In the genomic region with DNA sequence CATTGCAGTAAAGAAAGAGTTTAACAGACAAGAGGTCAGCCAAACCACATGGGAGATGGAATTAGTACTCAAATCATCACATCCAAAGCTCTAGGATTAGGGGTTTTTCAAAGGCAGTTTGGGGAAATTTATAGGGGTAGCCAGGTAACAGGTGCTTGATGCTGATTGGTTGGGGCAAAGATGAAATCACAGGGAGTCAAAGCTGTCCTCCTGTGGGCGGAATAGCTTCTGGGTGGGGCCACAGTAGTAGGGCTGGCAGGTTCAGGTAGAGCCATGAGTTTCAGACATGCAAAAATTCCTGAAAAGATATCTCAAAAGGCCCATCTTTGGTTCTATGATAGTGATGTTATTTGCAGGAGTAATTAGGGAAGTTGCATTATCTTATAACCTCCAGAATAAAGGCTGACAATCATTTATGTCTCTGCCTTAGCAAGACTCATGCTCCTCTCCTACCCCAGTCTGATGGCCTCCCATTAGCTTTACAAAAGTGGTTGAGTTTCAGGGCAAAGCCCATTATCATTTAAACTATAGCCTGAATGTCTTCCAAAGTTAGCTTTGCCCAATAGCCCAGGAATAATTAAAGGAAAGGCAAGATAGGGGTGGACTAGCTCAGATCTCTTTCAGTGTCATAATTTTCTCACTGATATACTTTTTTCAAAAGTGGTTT, we compare ENCODE assay signal across 19 cellular contexts. TPM values are rescaled to one million over a fixed set of nuclear protein-coding genes. Genes with fewer than 3 reads are reported as not detected.
DNase-seq lines count a peak whose midpoint lies in the region; ATAC-seq and TF ChIP-seq lines count a peak whose summit lies in the region.
"Had no signal": no experiment of that assay in that cellular context is flagged by ENCODE, and none has a peak within 500 bp of the region (broad histone marks: within the 10 kb centered on the region; RNA-seq: fewer than 3 reads in every experiment).

No MANE protein-coding gene starts in this region.

- H2AFZ ChIP-seq in GM23338 (peak overlapping the region; percentile 5; the same call in 1 of the 2 replicates), PC-9 (no peak overlapping the region)

- H3K27ac ChIP-seq in GM23338 (ENCODE audit: low read depth) (peak overlapping the region; percentile 8; the same call in 1 of the 2 replicates), HUES6 (ENCODE audit: low read depth, low read length) (peak overlapping the region; percentile 72; the same call in 1 of the 2 replicates), PC-9 (no peak overlapping the region)
- H3K27ac ChIP-seq: BLaER1 had no signal

- H3K4me1 ChIP-seq in GM23338 (ENCODE audit: insufficient read depth) (peaks cover 23% of the 10 kb centered on the region), HUES6 (ENCODE audit: control insufficient read depth, insufficient read depth, low read length) (peaks cover 21% of the 10 kb centered on the region), PC-9 (replicated peaks; ENCODE audit: insufficient read depth) (0 out of 2 replicates have a peak, but pooled peaks cover 7% of the 10 kb centered on the region)
- H3K4me1 ChIP-seq: BLaER1 had no signal

- no peak overlapping the region for H3K9ac ChIP-seq in HUES6 (ENCODE audit: low read length)
- H3K9ac ChIP-seq: BLaER1 had no signal

- ATAC-seq in GM23338 (peak; percentile 29; the same call in 2 of the 3 replicates), WTC11 (peak; percentile 94), Right ventricle myocardium inferior (no peak)
- ATAC-seq: CD8-positive, alpha-beta T cell; K562 had no signal

- POLR2A ChIA-PET in WTC11 (lab: Charles Lee) (no interaction called here), PC-9 (lab: Charles Lee; ENCODE audit: unreplicated experiment) (no interaction called here)

- H3F3A ChIP-seq in GM23338 (replicated peaks; ENCODE audit: low read depth) (no peaks in the 10 kb centered on the region), PC-9 (ENCODE audit: insufficient read depth, low read depth) (no peaks in the 10 kb centered on the region)

- H3K79me2 ChIP-seq in GM23338 (replicated peaks; ENCODE audit: insufficient read depth) (no peaks in the 10 kb centered on the region), PC-9 (ENCODE audit: low read depth) (no peaks in the 10 kb centered on the region)

- H3K9me2 ChIP-seq in GM23338 (ENCODE audit: insufficient read depth): peaks cover 5% of the 10 kb centered on the region; the same call in 1 of the 2 replicates
- 0 out of 2 replicates have a peak, but pooled peaks cover 4% of the 10 kb centered on the region for H3K9me2 ChIP-seq in PC-9 (ENCODE audit: insufficient read depth)

- H3K27me3 Mint-ChIP-seq in GM23338 (ENCODE audit: insufficient read depth, low read depth, poor library complexity) (no peaks in the 10 kb centered on the region), WTC11 (ENCODE audit: low read depth) (no peaks in the 10 kb centered on the region)

- H3K9me3 Mint-ChIP-seq in GM23338 (no peaks in the 10 kb centered on the region), WTC11 (peaks cover 6% of the 10 kb centered on the region; the same call in 1 of the 2 replicates)
- H3K9me3 Mint-ChIP-seq: CD8-positive, alpha-beta T cell had no signal

- TF ChIP-seq CTCF in GM23338 (conservative IDR thresholded peaks at IDR 0.05; ENCODE audit: low read depth in 2 of 2): no peak
- no peak for TF ChIP-seq CTCF in WTC11 (IDR thresholded peaks at IDR 0.05)
- no peak for TF ChIP-seq CTCF in PC-9 (conservative IDR thresholded peaks at IDR 0.05)

- H4K20me1 ChIP-seq in GM23338 (replicated peaks; ENCODE audit: insufficient read depth): no peaks in the 10 kb centered on the region
- H4K20me1 ChIP-seq in PC-9 (ENCODE audit: insufficient read depth): no peaks in the 10 kb centered on the region
- H4K20me1 ChIP-seq: BLaER1 had no signal

- H3K4me1 Mint-ChIP-seq in GM23338 (peaks cover 32% of the 10 kb centered on the region), WTC11 (peaks cover 35% of the 10 kb centered on the region)

- no peaks in the 10 kb centered on the region for H3K27me3 ChIP-seq in GM23338 (ENCODE audit: insufficient read depth)
- H3K27me3 ChIP-seq in HUES6 (ENCODE audit: control insufficient read depth, insufficient read depth, low read length): no peaks in the 10 kb centered on the region
- no peaks in the 10 kb centered on the region for H3K27me3 ChIP-seq in PC-9 (ENCODE audit: insufficient read depth, low read depth)
- H3K27me3 ChIP-seq: BLaER1 had no signal

- intact Hi-C loops in Right ventricle myocardium inferior (cut with DNase I) (no loop called here), PC-9 (cut with micrococcal nuclease; ENCODE audit: unreplicated experiment) (no loop called here)

- H3K4me3 Mint-ChIP-seq in GM23338 (no peak overlapping the region), WTC11 (no peak overlapping the region)
- H3K4me3 Mint-ChIP-seq: CD8-positive, alpha-beta T cell had no signal

- H3K36me3 ChIP-seq in GM23338 (ENCODE audit: insufficient read depth) (no peaks in the 10 kb centered on the region), HUES6 (ENCODE audit: control insufficient read depth, insufficient read depth, low read length) (no peaks in the 10 kb centered on the region), PC-9 (ENCODE audit: low read depth) (no peaks in the 10 kb centered on the region)
- H3K36me3 ChIP-seq: BLaER1 had no signal

- H3K9me3 ChIP-seq in HUES6 (ENCODE audit: control insufficient read depth, insufficient read depth, low read depth, low read length): peaks cover 24% of the 10 kb centered on the region
- no peaks in the 10 kb centered on the region for H3K9me3 ChIP-seq in PC-9 (ENCODE audit: insufficient read depth, low read depth)

- no peaks in the 10 kb centered on the region for H3K36me3 Mint-ChIP-seq in GM23338 (ENCODE audit: low read depth)
- H3K36me3 Mint-ChIP-seq in WTC11: no peaks in the 10 kb centered on the region
- H3K36me3 Mint-ChIP-seq: CD8-positive, alpha-beta T cell had no signal

- H3K27ac Mint-ChIP-seq in GM23338: no peak overlapping the region; the same call in 1 of the 2 replicates
- H3K27ac Mint-ChIP-seq in WTC11: 0 out of 2 replicates have a peak overlapping the region, but pooled peaks have one; percentile 1
- H3K27ac Mint-ChIP-seq: CD8-positive, alpha-beta T cell had no signal

- BruUV-seq in PC-9 (replicated peaks; lab: Mats Ljungman, UMichigan): no TSS peak

- CTCF ChIA-PET in WTC11 (lab: Charles Lee) (no interaction called here), PC-9 (lab: Charles Lee) (no interaction called here)

- peak; percentile 14 for DNase-seq in GM23338 (ENCODE audit: low spot score)
- peak; percentile 12 for DNase-seq in WTC11 (ENCODE audit: low spot score)
- DNase-seq in iPS DF 19.7 (ENCODE audit: low read depth, low spot score): peak; percentile 9
- DNase-seq in Right ventricle myocardium inferior (ENCODE audit: missing footprints): no peak
- DNase-seq in PC-9: no peak
- DNase-seq in activated T-cell treated with anti-CD3 and anti-CD28 coated beads for 4 hours: no peak
- no peak for DNase-seq in activated gamma-delta T cell treated with Interleukin-2 at 50 U/mL for 16 hours
- DNase-seq: 8988T; Calu3; CD8-positive, alpha-beta T cell; DMS79 treated with DMSO at 0.1 percent for 48 hours; GF-D8; GOT3; HCEC 1CT; IMR-90 had no signal

- H3K4me3 ChIP-seq in GM23338 (no peak overlapping the region), HUES6 (ENCODE audit: low read depth, low read length) (no peak overlapping the region; the same call in 1 of the 2 replicates), PC-9 (no peak overlapping the region)
- H3K4me3 ChIP-seq: BLaER1, K562 had no signal

- no peak overlapping the region for H3K4me2 ChIP-seq in GM23338
- no peak overlapping the region for H3K4me2 ChIP-seq in PC-9
- H3K4me2 ChIP-seq: BLaER1 had no signal

TF ChIP-seq in GM23338, 12 proteins besides CTCF, POLR2A, EP300 and RAD21 (continues in another document):
- TF ChIP-seq EZH2 (IDR thresholded peaks at IDR 0.05; ENCODE audit: low read depth, unreplicated experiment): no peak
- TF ChIP-seq CREB1 (CRISPR knock-in tag; IDR thresholded peaks at IDR 0.05; ENCODE audit: low read depth): no peak
- TF ChIP-seq, protein P1, sequence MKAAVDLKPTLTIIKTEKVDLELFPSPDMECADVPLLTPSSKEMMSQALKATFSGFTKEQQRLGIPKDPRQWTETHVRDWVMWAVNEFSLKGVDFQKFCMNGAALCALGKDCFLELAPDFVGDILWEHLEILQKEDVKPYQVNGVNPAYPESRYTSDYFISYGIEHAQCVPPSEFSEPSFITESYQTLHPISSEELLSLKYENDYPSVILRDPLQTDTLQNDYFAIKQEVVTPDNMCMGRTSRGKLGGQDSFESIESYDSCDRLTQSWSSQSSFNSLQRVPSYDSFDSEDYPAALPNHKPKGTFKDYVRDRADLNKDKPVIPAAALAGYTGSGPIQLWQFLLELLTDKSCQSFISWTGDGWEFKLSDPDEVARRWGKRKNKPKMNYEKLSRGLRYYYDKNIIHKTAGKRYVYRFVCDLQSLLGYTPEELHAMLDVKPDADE (IDR thresholded peaks at IDR 0.05): no peak
- TF ChIP-seq POLR2AphosphoS5 (IDR thresholded peaks at IDR 0.05; ENCODE audit: low read depth): no peak

TF ChIP-seq in WTC11, 78 proteins besides CTCF, POLR2A, EP300 and RAD21 (continues in another document):
- TF ChIP-seq, protein P2, sequence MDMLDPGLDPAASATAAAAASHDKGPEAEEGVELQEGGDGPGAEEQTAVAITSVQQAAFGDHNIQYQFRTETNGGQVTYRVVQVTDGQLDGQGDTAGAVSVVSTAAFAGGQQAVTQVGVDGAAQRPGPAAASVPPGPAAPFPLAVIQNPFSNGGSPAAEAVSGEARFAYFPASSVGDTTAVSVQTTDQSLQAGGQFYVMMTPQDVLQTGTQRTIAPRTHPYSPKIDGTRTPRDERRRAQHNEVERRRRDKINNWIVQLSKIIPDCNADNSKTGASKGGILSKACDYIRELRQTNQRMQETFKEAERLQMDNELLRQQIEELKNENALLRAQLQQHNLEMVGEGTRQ (CRISPR knock-in tag; IDR thresholded peaks at IDR 0.05): no peak

RNA-seq across cellular contexts. Expression of a gene that starts 42.1 kb away (rescaled TPM):
- 26.5 and 27.0 TPM in 2 replicates for total RNA-seq in GM23338 (2014; rRNA removed; shearing (Covaris generic))
- polyA plus RNA-seq in GM23338 (2016; fragmentation: Nextera tagmentation; extraction: Ambion mirVana): 4.8 and 5.0 TPM in 2 replicates
- total RNA-seq in WTC11 (2021) (15.6 to 17.0 TPM (median 16.9 TPM) in 3 replicates), Right ventricle myocardium inferior (0.73 TPM), PC-9 (2021) (0.37 and 0.45 TPM in 2 replicates)
- total RNA-seq: Calu3; CD8-positive, alpha-beta T cell; HT-29 had no signal
- polyA plus RNA-seq: K562 had no signal

Comparison
In these comparisons a context has a peak if more than half of its experiments do, and no peak if none do; other contexts are left out.
1. DNase-seq: peak in GM23338 (single experiment), WTC11 (single experiment) and iPS DF 19.7 (single experiment); none in Right ventricle myocardium inferior (single experiment), PC-9 (0 of 2), activated T-cell treated with anti-CD3 and anti-CD28 coated beads for 4 hours (single experiment) and activated gamma-delta T cell treated with Interleukin-2 at 50 U/mL for 16 hours (single experiment).